1 cellular context compared by ENCODE assay signal in the genomic region with DNA sequence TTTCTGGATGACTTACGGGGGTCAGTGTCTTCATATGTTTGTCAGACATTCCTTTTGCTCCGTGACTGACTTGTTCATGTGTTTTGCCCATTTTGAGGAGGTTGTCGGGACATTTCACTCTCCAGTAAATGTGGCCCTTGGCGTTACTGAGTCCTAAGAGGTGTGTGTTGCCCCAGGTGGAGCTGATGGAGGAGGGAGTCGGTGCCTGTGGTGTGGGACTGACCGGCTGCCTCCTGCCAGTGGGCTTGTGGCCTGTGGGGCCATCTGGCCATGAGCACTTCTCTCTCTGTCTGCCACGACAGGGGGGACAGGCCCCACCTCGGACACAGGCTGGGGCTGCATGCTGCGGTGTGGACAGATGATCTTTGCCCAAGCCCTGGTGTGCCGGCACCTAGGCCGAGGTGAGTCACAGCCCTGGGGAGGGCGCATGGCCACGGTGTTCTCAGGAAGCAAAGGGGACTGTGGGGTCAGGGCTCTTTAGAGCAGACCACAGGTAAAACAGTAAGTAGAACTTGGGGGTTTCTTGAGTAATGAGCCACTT.
A peak's percentile ranks its signal among the peaks of the same experiment; 100 is the strongest.
TF ChIP-seq lines count a peak whose summit lies in the region.

No MANE protein-coding gene starts in this region.

TF ChIP-seq in HepG2, 621 proteins besides CTCF, POLR2A, EP300 and RAD21 (continued from another document and continues in another):
- TF ChIP-seq, protein P1, sequence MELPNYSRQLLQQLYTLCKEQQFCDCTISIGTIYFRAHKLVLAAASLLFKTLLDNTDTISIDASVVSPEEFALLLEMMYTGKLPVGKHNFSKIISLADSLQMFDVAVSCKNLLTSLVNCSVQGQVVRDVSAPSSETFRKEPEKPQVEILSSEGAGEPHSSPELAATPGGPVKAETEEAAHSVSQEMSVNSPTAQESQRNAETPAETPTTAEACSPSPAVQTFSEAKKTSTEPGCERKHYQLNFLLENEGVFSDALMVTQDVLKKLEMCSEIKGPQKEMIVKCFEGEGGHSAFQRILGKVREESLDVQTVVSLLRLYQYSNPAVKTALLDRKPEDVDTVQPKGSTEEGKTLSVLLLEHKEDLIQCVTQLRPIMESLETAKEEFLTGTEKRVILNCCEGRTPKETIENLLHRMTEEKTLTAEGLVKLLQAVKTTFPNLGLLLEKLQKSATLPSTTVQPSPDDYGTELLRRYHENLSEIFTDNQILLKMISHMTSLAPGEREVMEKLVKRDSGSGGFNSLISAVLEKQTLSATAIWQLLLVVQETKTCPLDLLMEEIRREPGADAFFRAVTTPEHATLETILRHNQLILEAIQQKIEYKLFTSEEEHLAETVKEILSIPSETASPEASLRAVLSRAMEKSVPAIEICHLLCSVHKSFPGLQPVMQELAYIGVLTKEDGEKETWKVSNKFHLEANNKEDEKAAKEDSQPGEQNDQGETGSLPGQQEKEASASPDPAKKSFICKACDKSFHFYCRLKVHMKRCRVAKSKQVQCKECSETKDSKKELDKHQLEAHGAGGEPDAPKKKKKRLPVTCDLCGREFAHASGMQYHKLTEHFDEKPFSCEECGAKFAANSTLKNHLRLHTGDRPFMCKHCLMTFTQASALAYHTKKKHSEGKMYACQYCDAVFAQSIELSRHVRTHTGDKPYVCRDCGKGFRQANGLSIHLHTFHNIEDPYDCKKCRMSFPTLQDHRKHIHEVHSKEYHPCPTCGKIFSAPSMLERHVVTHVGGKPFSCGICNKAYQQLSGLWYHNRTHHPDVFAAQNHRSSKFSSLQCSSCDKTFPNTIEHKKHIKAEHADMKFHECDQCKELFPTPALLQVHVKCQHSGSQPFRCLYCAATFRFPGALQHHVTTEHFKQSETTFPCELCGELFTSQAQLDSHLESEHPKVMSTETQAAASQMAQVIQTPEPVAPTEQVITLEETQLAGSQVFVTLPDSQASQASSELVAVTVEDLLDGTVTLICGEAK (IDR thresholded peaks at IDR 0.05) = no peak
- TF ChIP-seq, protein P1 (CRISPR knock-in tag; IDR thresholded peaks at IDR 0.05) = peak; percentile 76
- TF ChIP-seq MED1 (CRISPR knock-in tag; IDR thresholded peaks at IDR 0.05) = peak; percentile 94
- TF ChIP-seq, protein P2, sequence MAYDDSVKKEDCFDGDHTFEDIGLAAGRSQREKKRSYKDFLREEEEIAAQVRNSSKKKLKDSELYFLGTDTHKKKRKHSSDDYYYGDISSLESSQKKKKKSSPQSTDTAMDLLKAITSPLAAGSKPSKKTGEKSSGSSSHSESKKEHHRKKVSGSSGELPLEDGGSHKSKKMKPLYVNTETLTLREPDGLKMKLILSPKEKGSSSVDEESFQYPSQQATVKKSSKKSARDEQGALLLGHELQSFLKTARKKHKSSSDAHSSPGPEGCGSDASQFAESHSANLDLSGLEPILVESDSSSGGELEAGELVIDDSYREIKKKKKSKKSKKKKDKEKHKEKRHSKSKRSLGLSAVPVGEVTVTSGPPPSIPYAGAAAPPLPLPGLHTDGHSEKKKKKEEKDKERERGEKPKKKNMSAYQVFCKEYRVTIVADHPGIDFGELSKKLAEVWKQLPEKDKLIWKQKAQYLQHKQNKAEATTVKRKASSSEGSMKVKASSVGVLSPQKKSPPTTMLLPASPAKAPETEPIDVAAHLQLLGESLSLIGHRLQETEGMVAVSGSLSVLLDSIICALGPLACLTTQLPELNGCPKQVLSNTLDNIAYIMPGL (CRISPR knock-in tag; IDR thresholded peaks at IDR 0.05; ENCODE audit: borderline replicate concordance in 1 of 2, low read depth in 1 of 2) = peak; percentile 69 to 70; a peak in 2 of 4 replicates
- TF ChIP-seq, protein P3, sequence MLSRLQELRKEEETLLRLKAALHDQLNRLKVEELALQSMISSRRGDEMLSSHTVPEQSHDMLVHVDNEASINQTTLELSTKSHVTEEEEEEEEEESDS (CRISPR knock-in tag; IDR thresholded peaks at IDR 0.05; ENCODE audit: borderline replicate concordance) = no peak
- TF ChIP-seq ZBTB38 (CRISPR knock-in tag; IDR thresholded peaks at IDR 0.05) = peak; percentile 99
- TF ChIP-seq MEF2D (CRISPR knock-in tag; IDR thresholded peaks at IDR 0.05) = peak; percentile 86
- no peak for TF ChIP-seq ZNF7 (CRISPR knock-in tag; IDR thresholded peaks at IDR 0.05)
- TF ChIP-seq, protein P4, sequence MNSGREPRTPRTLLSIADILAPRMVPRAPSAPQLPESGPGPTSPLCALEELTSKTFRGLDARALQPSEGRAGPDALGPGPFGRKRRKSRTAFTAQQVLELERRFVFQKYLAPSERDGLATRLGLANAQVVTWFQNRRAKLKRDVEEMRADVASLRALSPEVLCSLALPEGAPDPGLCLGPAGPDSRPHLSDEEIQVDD (CRISPR knock-in tag; IDR thresholded peaks at IDR 0.05; ENCODE audit: borderline replicate concordance) = no peak
- TF ChIP-seq TAF1 (CRISPR knock-in tag; IDR thresholded peaks at IDR 0.05) = peak; percentile 35; the same call in 1 of the 2 replicates
- TF ChIP-seq ZNF746 (CRISPR knock-in tag; IDR thresholded peaks at IDR 0.05) = no peak; the same call in 1 of the 2 replicates
- TF ChIP-seq CHD4 (IDR thresholded peaks at IDR 0.05; ENCODE audit: borderline replicate concordance, low read length) = no peak
- TF ChIP-seq ZNF790 (CRISPR knock-in tag; IDR thresholded peaks at IDR 0.05; ENCODE audit: borderline replicate concordance) = 0 out of 2 replicates have a peak, but pooled peaks have one; percentile 31
- TF ChIP-seq, protein P5, sequence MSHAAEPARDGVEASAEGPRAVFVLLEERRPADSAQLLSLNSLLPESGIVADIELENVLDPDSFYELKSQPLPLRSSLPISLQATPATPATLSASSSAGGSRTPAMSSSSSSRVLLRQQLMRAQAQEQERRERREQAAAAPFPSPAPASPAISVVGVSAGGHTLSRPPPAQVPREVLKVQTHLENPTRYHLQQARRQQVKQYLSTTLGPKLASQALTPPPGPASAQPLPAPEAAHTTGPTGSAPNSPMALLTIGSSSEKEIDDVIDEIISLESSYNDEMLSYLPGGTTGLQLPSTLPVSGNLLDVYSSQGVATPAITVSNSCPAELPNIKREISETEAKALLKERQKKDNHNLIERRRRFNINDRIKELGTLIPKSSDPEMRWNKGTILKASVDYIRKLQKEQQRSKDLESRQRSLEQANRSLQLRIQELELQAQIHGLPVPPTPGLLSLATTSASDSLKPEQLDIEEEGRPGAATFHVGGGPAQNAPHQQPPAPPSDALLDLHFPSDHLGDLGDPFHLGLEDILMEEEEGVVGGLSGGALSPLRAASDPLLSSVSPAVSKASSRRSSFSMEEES (CRISPR knock-in tag; IDR thresholded peaks at IDR 0.05) = peak; percentile 23; the same call in 1 of the 2 replicates
- TF ChIP-seq, protein P6, sequence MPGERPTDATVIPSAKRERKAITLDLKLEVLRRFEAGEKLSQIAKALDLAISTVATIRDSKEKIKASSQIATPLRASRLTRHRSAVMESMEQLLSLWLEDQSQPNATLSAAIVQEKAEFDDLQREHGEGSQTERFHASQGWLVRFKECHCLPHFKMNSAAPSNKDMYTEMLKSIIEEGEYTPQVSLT (CRISPR knock-in tag; IDR thresholded peaks at IDR 0.05; ENCODE audit: borderline replicate concordance, low read depth) = no peak
- TF ChIP-seq ZNF557 (CRISPR knock-in tag; IDR thresholded peaks at IDR 0.05) = no peak
- TF ChIP-seq, protein P7, sequence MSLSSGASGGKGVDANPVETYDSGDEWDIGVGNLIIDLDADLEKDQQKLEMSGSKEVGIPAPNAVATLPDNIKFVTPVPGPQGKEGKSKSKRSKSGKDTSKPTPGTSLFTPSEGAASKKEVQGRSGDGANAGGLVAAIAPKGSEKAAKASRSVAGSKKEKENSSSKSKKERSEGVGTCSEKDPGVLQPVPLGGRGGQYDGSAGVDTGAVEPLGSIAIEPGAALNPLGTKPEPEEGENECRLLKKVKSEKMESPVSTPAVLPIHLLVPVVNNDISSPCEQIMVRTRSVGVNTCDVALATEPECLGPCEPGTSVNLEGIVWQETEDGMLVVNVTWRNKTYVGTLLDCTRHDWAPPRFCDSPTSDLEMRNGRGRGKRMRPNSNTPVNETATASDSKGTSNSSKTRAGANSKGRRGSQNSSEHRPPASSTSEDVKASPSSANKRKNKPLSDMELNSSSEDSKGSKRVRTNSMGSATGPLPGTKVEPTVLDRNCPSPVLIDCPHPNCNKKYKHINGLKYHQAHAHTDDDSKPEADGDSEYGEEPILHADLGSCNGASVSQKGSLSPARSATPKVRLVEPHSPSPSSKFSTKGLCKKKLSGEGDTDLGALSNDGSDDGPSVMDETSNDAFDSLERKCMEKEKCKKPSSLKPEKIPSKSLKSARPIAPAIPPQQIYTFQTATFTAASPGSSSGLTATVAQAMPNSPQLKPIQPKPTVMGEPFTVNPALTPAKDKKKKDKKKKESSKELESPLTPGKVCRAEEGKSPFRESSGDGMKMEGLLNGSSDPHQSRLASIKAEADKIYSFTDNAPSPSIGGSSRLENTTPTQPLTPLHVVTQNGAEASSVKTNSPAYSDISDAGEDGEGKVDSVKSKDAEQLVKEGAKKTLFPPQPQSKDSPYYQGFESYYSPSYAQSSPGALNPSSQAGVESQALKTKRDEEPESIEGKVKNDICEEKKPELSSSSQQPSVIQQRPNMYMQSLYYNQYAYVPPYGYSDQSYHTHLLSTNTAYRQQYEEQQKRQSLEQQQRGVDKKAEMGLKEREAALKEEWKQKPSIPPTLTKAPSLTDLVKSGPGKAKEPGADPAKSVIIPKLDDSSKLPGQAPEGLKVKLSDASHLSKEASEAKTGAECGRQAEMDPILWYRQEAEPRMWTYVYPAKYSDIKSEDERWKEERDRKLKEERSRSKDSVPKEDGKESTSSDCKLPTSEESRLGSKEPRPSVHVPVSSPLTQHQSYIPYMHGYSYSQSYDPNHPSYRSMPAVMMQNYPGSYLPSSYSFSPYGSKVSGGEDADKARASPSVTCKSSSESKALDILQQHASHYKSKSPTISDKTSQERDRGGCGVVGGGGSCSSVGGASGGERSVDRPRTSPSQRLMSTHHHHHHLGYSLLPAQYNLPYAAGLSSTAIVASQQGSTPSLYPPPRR (CRISPR knock-in tag; IDR thresholded peaks at IDR 0.05; ENCODE audit: borderline replicate concordance) = peak; percentile 83; the same call in 1 of the 2 replicates
- TF ChIP-seq RBM39 (IDR thresholded peaks at IDR 0.05; ENCODE audit: low read depth, low read length, poor library complexity, severe bottlenecking) = no peak
- no peak for TF ChIP-seq NFATC3 (CRISPR knock-in tag; IDR thresholded peaks at IDR 0.05)
- peak; percentile 63; the same call in 1 of the 2 replicates for TF ChIP-seq SRY (CRISPR knock-in tag; IDR thresholded peaks at IDR 0.05)
- TF ChIP-seq ZNF552 (CRISPR knock-in tag; IDR thresholded peaks at IDR 0.05; ENCODE audit: borderline replicate concordance) = no peak
